Comparison of ENCODE assay signal across 29 cellular contexts in the genomic region with DNA sequence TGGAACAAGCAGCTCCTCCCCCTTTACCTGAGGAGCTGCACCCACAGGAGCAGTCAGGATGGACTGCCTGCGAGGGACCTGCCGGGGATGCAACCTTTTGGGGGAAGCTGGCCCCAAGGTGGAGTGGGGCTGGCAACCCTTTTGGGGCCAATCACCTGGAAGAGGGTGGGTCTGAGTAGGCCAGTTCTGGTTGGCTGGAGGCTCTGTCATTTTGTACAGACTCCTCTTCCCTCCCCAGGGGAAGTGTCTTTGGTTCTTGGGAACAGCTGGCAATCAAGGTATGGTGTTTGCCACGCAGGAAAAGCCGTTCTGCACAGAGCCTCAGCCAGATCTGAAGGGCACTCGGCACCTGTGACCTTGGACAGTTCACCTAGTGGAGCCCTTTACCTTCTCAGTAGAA. TPM values are rescaled to one million over a fixed set of nuclear protein-coding genes. Genes with fewer than 3 reads are reported as not detected.
DNase-seq lines count a peak whose midpoint lies in the region; ATAC-seq and TF ChIP-seq lines count a peak whose summit lies in the region.
"Had no signal": no experiment of that assay in that cellular context is flagged by ENCODE, and none has a peak within 500 bp of the region (broad histone marks: within the 10 kb centered on the region; RNA-seq: fewer than 3 reads in every experiment).

No MANE protein-coding gene starts in this region.

- peaks cover 10% of the 10 kb centered on the region for H3K27me3 Mint-ChIP-seq in T-helper 17 cell
- no peaks in the 10 kb centered on the region for H3K27me3 Mint-ChIP-seq in nephron (ENCODE audit: low read depth)
- no peaks in the 10 kb centered on the region for H3K27me3 Mint-ChIP-seq in CD8-positive, alpha-beta T cell (ENCODE audit: low read depth)
- H3K27me3 Mint-ChIP-seq: activated naive CD4-positive, alpha-beta T cell treated with anti-CD3 and anti-CD28 coated beads, Interleukin-2, amount 50 U/mL, for 24 hours; central memory CD8-positive, alpha-beta T cell had no signal

- POLR2A ChIA-PET in CD8-positive, alpha-beta T cell (lab: Charles Lee): interaction anchor here (1.1 to 1.2 kb wide), 2 partner anchors 29 to 287 kb away, joined by 3 to 4 read pairs; no protein-coding TSS in a partner anchor

- WGBS in aorta, 2 donors: 73 to 79% methylated on average over 5 of the region's 5 CpGs

- H3K36me3 Mint-ChIP-seq in T-helper 17 cell (ENCODE audit: low read depth): peaks cover 6% of the 10 kb centered on the region
- peaks cover 39% of the 10 kb centered on the region for H3K36me3 Mint-ChIP-seq in nephron (ENCODE audit: low read depth)
- peaks cover 34% of the 10 kb centered on the region for H3K36me3 Mint-ChIP-seq in CD8-positive, alpha-beta T cell

- H3K9me3 ChIP-seq in T-helper 17 cell (ENCODE audit: control insufficient read depth, low read length, poor library complexity, severe bottlenecking) (no peaks in the 10 kb centered on the region), aorta (ENCODE audit: control insufficient read depth, low read length) (no peaks in the 10 kb centered on the region)
- no peaks in the 10 kb centered on the region for H3K9me3 ChIP-seq in CD8-positive, alpha-beta T cell (ENCODE audit: low read length)
- H3K9me3 ChIP-seq: BE2C had no signal

- peak overlapping the region; percentile 24 for H3K27ac Mint-ChIP-seq in T-helper 17 cell
- H3K27ac Mint-ChIP-seq in nephron: peak overlapping the region; percentile 13 to 55 (median 44)
- no peak overlapping the region for H3K27ac Mint-ChIP-seq in CD8-positive, alpha-beta T cell
- H3K27ac Mint-ChIP-seq: activated naive CD4-positive, alpha-beta T cell treated with anti-CD3 and anti-CD28 coated beads, Interleukin-2, amount 50 U/mL, for 24 hours; activated T-helper 1 cell treated with anti-CD3 and anti-CD28 coated beads, Interleukin-12 subunit alpha, Interleukin-12 subunit beta, Interleukin-2, Interleukin-4 antibody, amounts not matched to agents 30 ng/mL and 10 ng/mL and 1 ng/mL, durations not matched to agents 14 hours and 24 hours and 36 hours; memory B cell had no signal

- TF ChIP-seq CTCF in nephron (IDR thresholded peaks at IDR 0.05; ENCODE audit: unreplicated experiment in 3 of 3): no peak
- no peak for TF ChIP-seq CTCF in CD8-positive, alpha-beta T cell (IDR thresholded peaks at IDR 0.05)

- no peak overlapping the region for H3K4me3 ChIP-seq in aorta (ENCODE audit: low read length in 2 of 2)
- no peak overlapping the region for H3K4me3 ChIP-seq in CD8-positive, alpha-beta T cell (ENCODE audit: low read depth, low read length)

- DNase-seq in Right ventricle myocardium superior: peak; percentile 18
- no peak for DNase-seq in cardiac septum (ENCODE audit: low spot score)
- DNase-seq in T-helper 17 cell: no peak
- peak; percentile 28 to 39 for DNase-seq in aorta
- DNase-seq in HK-2 (ENCODE audit: unreplicated experiment): no peak
- DNase-seq in CD8-positive, alpha-beta T cell: no peak
- DNase-seq: activated CD4-positive, alpha-beta T cell treated with anti-CD3 and anti-CD28 coated beads, Interleukin-2, amount 50 U/mL, for 4 hours; anterior cingulate cortex; BE2C; MM.1S; NCI-H1417 treated with DMSO at 0.1 percent for 48 hours; NCI-H2107; NCI-H510A; occipital lobe; retina; RPMI8226; stimulated activated CD4-positive, alpha-beta T cell treated with anti-CD3 and anti-CD28 coated beads, Interleukin-4, amount 100 ng/mL, for 4 hours; stimulated activated naive CD4-positive, alpha-beta T cell had no signal

- ATAC-seq in Right ventricle myocardium superior (ENCODE audit: poor library complexity): peak; percentile 11
- ATAC-seq in T-helper 17 cell: no peak
- ATAC-seq in aorta (ENCODE audit: low FRiP score): no peak
- no peak for ATAC-seq in GM19035 (IDR thresholded peaks at IDR 0.05; ENCODE audit: unreplicated experiment)
- no peak for ATAC-seq in CD8-positive, alpha-beta T cell

- no peaks in the 10 kb centered on the region for H3K9me3 Mint-ChIP-seq in nephron
- H3K9me3 Mint-ChIP-seq in CD8-positive, alpha-beta T cell: no peaks in the 10 kb centered on the region
- H3K9me3 Mint-ChIP-seq: activated naive CD4-positive, alpha-beta T cell treated with anti-CD3 and anti-CD28 coated beads, Interleukin-2, amount 50 U/mL, for 24 hours; activated T-helper 1 cell treated with anti-CD3 and anti-CD28 coated beads, Interleukin-12 subunit alpha, Interleukin-12 subunit beta, Interleukin-2, Interleukin-4 antibody, amounts not matched to agents 30 ng/mL and 10 ng/mL and 1 ng/mL, durations not matched to agents 14 hours and 24 hours and 36 hours; central memory CD8-positive, alpha-beta T cell; memory B cell had no signal

- H3K27ac ChIP-seq in aorta (ENCODE audit: low read depth in 1 of 2, low read length in 2 of 2): no peak overlapping the region
- no peak overlapping the region for H3K27ac ChIP-seq in CD8-positive, alpha-beta T cell (ENCODE audit: low read depth, low read length)

- H3K27me3 ChIP-seq in aorta (ENCODE audit: control insufficient read depth in 1 of 2, insufficient read depth in 2 of 2, low read length in 1 of 2): no peaks in the 10 kb centered on the region
- no peaks in the 10 kb centered on the region for H3K27me3 ChIP-seq in CD8-positive, alpha-beta T cell (ENCODE audit: insufficient read depth, low read length)
- H3K27me3 ChIP-seq: BE2C had no signal

- no peak overlapping the region for H3K4me3 Mint-ChIP-seq in T-helper 17 cell
- H3K4me3 Mint-ChIP-seq in nephron: no peak overlapping the region
- H3K4me3 Mint-ChIP-seq in CD8-positive, alpha-beta T cell: no peak overlapping the region
- H3K4me3 Mint-ChIP-seq: activated naive CD4-positive, alpha-beta T cell treated with anti-CD3 and anti-CD28 coated beads, Interleukin-2, amount 50 U/mL, for 24 hours; activated T-helper 1 cell treated with anti-CD3 and anti-CD28 coated beads, Interleukin-12 subunit alpha, Interleukin-12 subunit beta, Interleukin-2, Interleukin-4 antibody, amounts not matched to agents 30 ng/mL and 10 ng/mL and 1 ng/mL, durations not matched to agents 14 hours and 24 hours and 36 hours; central memory CD8-positive, alpha-beta T cell; memory B cell had no signal

- CTCF ChIA-PET in CD8-positive, alpha-beta T cell (lab: Charles Lee): interaction anchor here (0.5 to 1.5 kb wide), 2 partner anchors 25 to 772 kb away, joined by 3 read pairs; no protein-coding TSS in a partner anchor

- H3K4me1 Mint-ChIP-seq in T-helper 17 cell (peaks cover 12% of the 10 kb centered on the region), nephron (peaks cover 45% of the 10 kb centered on the region)
- H3K4me1 Mint-ChIP-seq in CD8-positive, alpha-beta T cell (ENCODE audit: low read depth): no peaks in the 10 kb centered on the region
- H3K4me1 Mint-ChIP-seq: activated naive CD4-positive, alpha-beta T cell treated with anti-CD3 and anti-CD28 coated beads, Interleukin-2, amount 50 U/mL, for 24 hours; central memory CD8-positive, alpha-beta T cell; memory B cell had no signal

- intact Hi-C loops in Right ventricle myocardium superior (cut with DNase I): no loop called here
- intact Hi-C loops in cardiac septum (cut with DNase I): no loop called here
- intact Hi-C loops in aorta (cut with DNase I): no loop called here
- intact Hi-C loops in CD8-positive, alpha-beta T cell (cut with DNase I, micrococcal nuclease): no loop called here

- no peaks in the 10 kb centered on the region for H3K4me1 ChIP-seq in aorta (ENCODE audit: control insufficient read depth in 1 of 2, insufficient read depth in 2 of 2, low read length in 2 of 2)
- H3K4me1 ChIP-seq in CD8-positive, alpha-beta T cell (ENCODE audit: insufficient read depth, low read length): no peaks in the 10 kb centered on the region
- H3K4me1 ChIP-seq: BE2C had no signal

- H3K36me3 ChIP-seq in aorta (ENCODE audit: control insufficient read depth in 1 of 2, insufficient read depth in 2 of 2, low read length in 1 of 2): peaks cover 6 to 12% of the 10 kb centered on the region in 2 donors
- H3K36me3 ChIP-seq in CD8-positive, alpha-beta T cell (ENCODE audit: insufficient read depth, low read length): peaks cover 18% of the 10 kb centered on the region

RNA-seq across cellular contexts. Expression of a gene that starts 0.3 kb away (rescaled TPM):
- total RNA-seq in Right ventricle myocardium superior (not detected), cardiac septum (not detected), T-helper 17 cell (under 1 TPM in 1 of 2 donors, not detected in 1; 0.37 TPM), aorta (under 1 TPM; 0.36 to 0.81 TPM)
- not detected for polyA plus RNA-seq in aorta
- not detected for total RNA-seq in CD8-positive, alpha-beta T cell
- total RNA-seq: activated T-helper 1 cell treated with anti-CD3 and anti-CD28 coated beads, Interleukin-12 subunit alpha, Interleukin-12 subunit beta, Interleukin-2, Interleukin-4 antibody, amounts not matched to agents 30 ng/mL and 10 ng/mL and 1 ng/mL, durations not matched to agents 14 hours and 24 hours and 36 hours; Daoy; endothelial cell of umbilical vein; glomerular endothelial cell; kidney epithelial cell; occipital lobe; temporal lobe had no signal
- polyA plus RNA-seq: endothelial cell of umbilical vein had no signal

Comparison
In these comparisons a context has a peak if more than half of its experiments do, and no peak if none do; other contexts are left out.
1. DNase-seq: peak in Right ventricle myocardium superior (single experiment) and aorta (2 of 2); none in cardiac septum (single experiment), T-helper 17 cell (0 of 3), HK-2 (single experiment) and CD8-positive, alpha-beta T cell (0 of 7).